Comparison of ENCODE assay signal across 31 cellular contexts in genomic region chr2:152157253-152157652, GRCh38.
"Had no signal": no experiment of that assay in that cellular context is flagged by ENCODE, and none has a peak within 500 bp of the region (broad histone marks: within the 10 kb centered on the region; RNA-seq: fewer than 3 reads in every experiment).

No MANE protein-coding gene starts in this region.

- H3K4me3 Mint-ChIP-seq: activated CD4-positive, alpha-beta memory T cell treated with anti-CD3 and anti-CD28 coated beads, Interleukin-2, amount 10 ng/mL, durations not matched to agents 7 days and 5 days; activated CD4-positive, alpha-beta T cell treated with anti-CD3 and anti-CD28 coated beads, Interleukin-2, amount 10 ng/mL, durations not matched to agents 7 days and 5 days; activated naive CD4-positive, alpha-beta T cell treated with anti-CD3 and anti-CD28 coated beads, Interleukin-2, amount 10 ng/mL, durations not matched to agents 7 days and 5 days; activated naive CD8-positive, alpha-beta T cell treated with anti-CD3 and anti-CD28 coated beads, Interleukin-2, amount 10 ng/mL, durations not matched to agents 7 days and 5 days; activated T-cell treated with anti-CD3 and anti-CD28 coated beads, Interleukin-2, amount 50 U/mL, for 24 hours; activated T-cell treated with anti-CD3 and anti-CD28 coated beads, Interleukin-2, amount 50 U/mL, for 72 hours; brain; dendritic cell treated with granulocyte-macrophage colony-stimulating factor and Interleukin-4, amounts not matched to agents 40 ng/mL and 50 ng/mL, for 4 days; endodermal cell; WTC11 had no signal

- H3K4me1 ChIP-seq: ascending aorta, breast epithelium, foreskin keratinocyte had no signal

- H3K27me3 ChIP-seq: ascending aorta, breast epithelium, cardiac muscle cell, dorsolateral prefrontal cortex, esophagus muscularis mucosa, foreskin keratinocyte, gastroesophageal sphincter had no signal

- DNase-seq: activated CD4-positive, alpha-beta memory T cell treated with anti-CD3 and anti-CD28 coated beads, Interleukin-2, amount 10 ng/mL, durations not matched to agents 7 days and 5 days; activated CD4-positive, alpha-beta T cell treated with anti-CD3 and anti-CD28 coated beads for 1 hour; activated CD4-positive, alpha-beta T cell treated with anti-CD3 and anti-CD28 coated beads for 4 hours; activated CD4-positive, alpha-beta T cell treated with anti-CD3 and anti-CD28 coated beads, Interleukin-2, amount 10 ng/mL, durations not matched to agents 7 days and 5 days; activated CD4-positive, alpha-beta T cell treated with anti-CD3 and anti-CD28 coated beads, Interleukin-2, amount 50 U/mL, for 4 hours; activated CD8-positive, alpha-beta memory T cell treated with anti-CD3 and anti-CD28 coated beads, Interleukin-2, amount 50 U/mL, for 48 hours; activated gamma-delta T cell; activated naive CD4-positive, alpha-beta T cell; activated naive CD4-positive, alpha-beta T cell treated with anti-CD3 and anti-CD28 coated beads, Interleukin-2, amount 10 ng/mL, durations not matched to agents 7 days and 5 days; activated naive CD8-positive, alpha-beta T cell treated with anti-CD3 and anti-CD28 coated beads, Interleukin-2, amount 10 ng/mL, durations not matched to agents 7 days and 5 days; activated T-cell treated with anti-CD3 and anti-CD28 coated beads for 4 hours; activated T-cell treated with anti-CD3 and anti-CD28 coated beads, Interleukin-2, amount 50 U/mL, for 24 hours; activated T-cell treated with anti-CD3 and anti-CD28 coated beads, Interleukin-2, amount 50 U/mL, for 72 hours; central memory CD4-positive, alpha-beta T cell; dorsolateral prefrontal cortex; effector memory CD4-positive, alpha-beta T cell; endodermal cell; foreskin keratinocyte; T-helper 1 cell; T-helper 2 cell had no signal

- H3K27me3 Mint-ChIP-seq: activated CD4-positive, alpha-beta memory T cell treated with anti-CD3 and anti-CD28 coated beads, Interleukin-2, amount 10 ng/mL, durations not matched to agents 7 days and 5 days; activated CD4-positive, alpha-beta T cell treated with anti-CD3 and anti-CD28 coated beads, Interleukin-2, amount 10 ng/mL, durations not matched to agents 7 days and 5 days; activated naive CD4-positive, alpha-beta T cell treated with anti-CD3 and anti-CD28 coated beads, Interleukin-2, amount 10 ng/mL, durations not matched to agents 7 days and 5 days; activated naive CD8-positive, alpha-beta T cell treated with anti-CD3 and anti-CD28 coated beads, Interleukin-2, amount 10 ng/mL, durations not matched to agents 7 days and 5 days; activated T-cell treated with anti-CD3 and anti-CD28 coated beads, Interleukin-2, amount 50 U/mL, for 24 hours; brain; dendritic cell treated with granulocyte-macrophage colony-stimulating factor and Interleukin-4, amounts not matched to agents 40 ng/mL and 50 ng/mL, for 4 days had no signal

- H3K4me1 Mint-ChIP-seq: endodermal cell had no signal

- H3K36me3 ChIP-seq: breast epithelium, cardiac muscle cell, gastroesophageal sphincter had no signal

- H3K9me3 ChIP-seq: ascending aorta, esophagus muscularis mucosa, gastroesophageal sphincter had no signal

- H3K27ac Mint-ChIP-seq: activated CD4-positive, alpha-beta memory T cell treated with anti-CD3 and anti-CD28 coated beads, Interleukin-2, amount 10 ng/mL, durations not matched to agents 7 days and 5 days; activated CD4-positive, alpha-beta T cell treated with anti-CD3 and anti-CD28 coated beads, Interleukin-2, amount 10 ng/mL, durations not matched to agents 7 days and 5 days; activated naive CD4-positive, alpha-beta T cell treated with anti-CD3 and anti-CD28 coated beads, Interleukin-2, amount 10 ng/mL, durations not matched to agents 7 days and 5 days; activated naive CD4-positive, alpha-beta T cell treated with anti-CD3 and anti-CD28 coated beads, Interleukin-2, amount 50 U/mL, for 72 hours; activated naive CD8-positive, alpha-beta T cell treated with anti-CD3 and anti-CD28 coated beads, Interleukin-2, amount 10 ng/mL, durations not matched to agents 7 days and 5 days; activated T-cell treated with anti-CD3 and anti-CD28 coated beads, Interleukin-2, amount 50 U/mL, for 24 hours; activated T-cell treated with anti-CD3 and anti-CD28 coated beads, Interleukin-2, amount 50 U/mL, for 72 hours; brain; dendritic cell treated with granulocyte-macrophage colony-stimulating factor and Interleukin-4, amounts not matched to agents 40 ng/mL and 50 ng/mL, for 4 days; endodermal cell; WTC11 had no signal

- H3K27ac ChIP-seq: ascending aorta, breast epithelium, cardiac muscle cell, coronary artery, esophagus muscularis mucosa, foreskin keratinocyte, gastroesophageal sphincter, VCaP had no signal

- ATAC-seq: activated naive CD4-positive, alpha-beta T cell treated with anti-CD3 and anti-CD28 coated beads, Interleukin-2, amount 50 U/mL, for 72 hours; activated T-cell treated with anti-CD3 and anti-CD28 coated beads, Interleukin-2, amount 50 U/mL, for 72 hours; foreskin keratinocyte; gastroesophageal sphincter; WTC11 had no signal

- H3K4me3 ChIP-seq: ascending aorta, breast epithelium, cardiac muscle cell, coronary artery, dorsolateral prefrontal cortex, esophagus muscularis mucosa, gastroesophageal sphincter had no signal
